In the genomic region with DNA sequence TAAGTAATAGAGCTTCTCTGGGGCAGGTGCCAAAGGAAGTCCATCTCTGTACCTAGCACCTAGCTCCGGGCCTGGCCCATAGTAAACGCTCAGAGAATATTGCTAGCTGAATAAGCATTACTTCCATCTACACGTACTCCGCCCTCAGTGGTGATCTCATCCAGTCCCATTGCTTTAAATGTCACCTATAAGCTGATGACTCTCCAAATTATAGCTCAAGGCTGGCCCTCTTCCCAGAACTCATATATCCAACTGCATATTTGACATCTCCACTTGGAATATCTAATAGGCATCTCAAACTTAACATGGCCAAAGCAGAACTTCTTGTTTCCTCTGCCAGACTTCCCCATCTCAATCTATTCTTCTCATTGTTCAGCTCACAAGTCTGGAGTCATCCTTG, we compare ENCODE assay signal across 1 cellular context.
A peak's percentile ranks its signal among the peaks of the same experiment; 100 is the strongest.
TF ChIP-seq lines count a peak whose summit lies in the region.

No MANE protein-coding gene starts in this region.

TF ChIP-seq in K562, 482 proteins besides CTCF, POLR2A, EP300 and RAD21 (continued from another document):
- TF ChIP-seq ZNF407 (IDR thresholded peaks at IDR 0.05; ENCODE audit: low read depth) (no peak), LCOR (CRISPR knock-in tag; IDR thresholded peaks at IDR 0.05) (no peak), ZNF668 (CRISPR knock-in tag; IDR thresholded peaks at IDR 0.05) (no peak), ID3 (CRISPR knock-in tag; IDR thresholded peaks at IDR 0.05) (no peak), ID3 (tag; IDR thresholded peaks at IDR 0.05) (0 out of 2 replicates have a peak, but pooled peaks have one; percentile 29), MEIS2 (IDR thresholded peaks at IDR 0.05; ENCODE audit: partially characterized antibody) (peak; percentile 78), ZFP1 (CRISPR knock-in tag; IDR thresholded peaks at IDR 0.05) (no peak), ZNF184 (CRISPR knock-in tag; IDR thresholded peaks at IDR 0.05) (no peak), ZNF347 (CRISPR knock-in tag; IDR thresholded peaks at IDR 0.05; ENCODE audit: low read depth) (no peak), ETV5 (CRISPR knock-in tag; IDR thresholded peaks at IDR 0.05; ENCODE audit: low read depth) (no peak), BRD4 (IDR thresholded peaks at IDR 0.05) (no peak), RFX1 (IDR thresholded peaks at IDR 0.05) (no peak), SIRT6 (IDR thresholded peaks at IDR 0.05; ENCODE audit: low read depth, low read length) (no peak), TCF3 (CRISPR knock-in tag; IDR thresholded peaks at IDR 0.05) (no peak), ARID3A (IDR thresholded peaks at IDR 0.05; ENCODE audit: borderline replicate concordance, low read depth, low read length) (no peak), KLF13 (tag; IDR thresholded peaks at IDR 0.05; ENCODE audit: borderline replicate concordance, low read depth) (no peak)
- TF ChIP-seq, protein P1, sequence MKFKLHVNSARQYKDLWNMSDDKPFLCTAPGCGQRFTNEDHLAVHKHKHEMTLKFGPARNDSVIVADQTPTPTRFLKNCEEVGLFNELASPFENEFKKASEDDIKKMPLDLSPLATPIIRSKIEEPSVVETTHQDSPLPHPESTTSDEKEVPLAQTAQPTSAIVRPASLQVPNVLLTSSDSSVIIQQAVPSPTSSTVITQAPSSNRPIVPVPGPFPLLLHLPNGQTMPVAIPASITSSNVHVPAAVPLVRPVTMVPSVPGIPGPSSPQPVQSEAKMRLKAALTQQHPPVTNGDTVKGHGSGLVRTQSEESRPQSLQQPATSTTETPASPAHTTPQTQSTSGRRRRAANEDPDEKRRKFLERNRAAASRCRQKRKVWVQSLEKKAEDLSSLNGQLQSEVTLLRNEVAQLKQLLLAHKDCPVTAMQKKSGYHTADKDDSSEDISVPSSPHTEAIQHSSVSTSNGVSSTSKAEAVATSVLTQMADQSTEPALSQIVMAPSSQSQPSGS (CRISPR knock-in tag; IDR thresholded peaks at IDR 0.05), result no peak
